ENCODE assay signal across 1 cellular context in the genomic region with DNA sequence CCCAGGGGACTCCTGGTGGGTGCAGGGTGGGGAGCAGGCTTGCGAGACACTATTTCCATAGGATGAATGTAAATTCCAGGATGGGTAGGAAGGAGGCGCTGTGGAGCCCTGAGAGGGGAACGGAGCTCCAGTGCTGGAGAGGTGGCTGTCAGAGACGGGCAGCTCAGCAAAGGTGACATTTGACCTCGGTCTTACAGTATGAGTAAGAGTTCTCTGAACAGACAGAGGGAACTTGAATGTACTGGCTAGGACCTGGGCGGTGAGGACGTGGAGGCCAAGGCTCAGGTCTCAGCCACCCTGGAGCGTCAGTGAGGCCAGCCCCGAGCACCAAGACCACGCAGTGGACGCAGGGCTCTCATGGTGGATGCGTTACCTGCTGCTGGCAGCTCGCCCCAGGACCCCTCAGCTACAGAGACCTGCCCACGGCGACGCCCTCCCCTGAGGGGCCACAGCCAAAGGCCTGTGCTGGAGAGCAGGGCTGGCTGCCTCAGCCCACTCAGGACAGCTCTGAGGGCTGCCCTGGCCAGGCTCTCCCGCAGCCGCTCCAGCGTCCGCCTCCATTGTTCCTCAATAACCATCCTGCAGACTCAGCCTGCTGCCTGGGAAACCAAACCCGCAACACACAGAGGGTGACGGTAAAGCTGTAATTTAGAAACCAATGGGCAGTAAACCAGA.
TF ChIP-seq lines count a peak whose summit lies in the region.

No MANE protein-coding gene starts in this region.

TF ChIP-seq in HCT116, 20 proteins besides CTCF, POLR2A, EP300 and RAD21 (continued from another document):
- TF ChIP-seq ELF1 (IDR thresholded peaks at IDR 0.05; ENCODE audit: borderline replicate concordance, low read depth) (no peak), ZFX (IDR thresholded peaks at IDR 0.05) (no peak), EZH2phosphoT487 (IDR thresholded peaks at IDR 0.05; ENCODE audit: borderline replicate concordance) (no peak), SRF (IDR thresholded peaks at IDR 0.05; ENCODE audit: low read depth) (no peak), TCF7L2 (IDR thresholded peaks at IDR 0.05; ENCODE audit: borderline replicate concordance, extremely low read depth, insufficient read depth, insufficient read length) (no peak), SIN3A (IDR thresholded peaks at IDR 0.05; ENCODE audit: low read depth) (no peak), CBX3 (IDR thresholded peaks at IDR 0.05; ENCODE audit: low read depth) (no peak), FOSL1 (IDR thresholded peaks at IDR 0.05; ENCODE audit: low read depth) (no peak), YY1 (IDR thresholded peaks at IDR 0.05; ENCODE audit: extremely low read depth, insufficient replicate concordance, low read depth, low read length) (no peak)
- TF ChIP-seq, protein P1, sequence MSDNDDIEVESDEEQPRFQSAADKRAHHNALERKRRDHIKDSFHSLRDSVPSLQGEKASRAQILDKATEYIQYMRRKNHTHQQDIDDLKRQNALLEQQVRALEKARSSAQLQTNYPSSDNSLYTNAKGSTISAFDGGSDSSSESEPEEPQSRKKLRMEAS (IDR thresholded peaks at IDR 0.05), result no peak
